Comparison of ENCODE assay signal across 10 cellular contexts in genomic region chr10:35194471-35194870, GRCh38.
A peak's percentile ranks its signal among the peaks of the same experiment; 100 is the strongest.
DNase-seq lines count a peak whose midpoint lies in the region; ATAC-seq, FAIRE-seq and TF ChIP-seq lines count a peak whose summit lies in the region.
"Had no signal": no experiment of that assay in that cellular context is flagged by ENCODE, and none has a peak within 500 bp of the region (broad histone marks: within the 10 kb centered on the region; RNA-seq: fewer than 3 reads in every experiment).

No MANE protein-coding gene starts in this region.

- H3K4me3 ChIP-seq in naive thymus-derived CD4-positive, alpha-beta T cell (ENCODE audit: low read length), result no peak overlapping the region

- H3K27me3 ChIP-seq in naive thymus-derived CD4-positive, alpha-beta T cell (ENCODE audit: control insufficient read depth in 2 of 2, insufficient read depth in 2 of 2, low read length in 2 of 2), result no peaks in the 10 kb centered on the region
- H3K27me3 ChIP-seq: tibial artery had no signal

- H3K27ac Mint-ChIP-seq in stimulated activated naive CD8-positive, alpha-beta T cell treated with anti-CD3 and anti-CD28 coated beads, Interleukin-15, Interleukin-2, amounts not matched to agents 100 ng/mL and 50 ng/mL, for 24 hours, result peak overlapping the region; percentile 95
- H3K27ac Mint-ChIP-seq in activated T-helper 2 cell treated with anti-CD3 and anti-CD28 coated beads, Interferon-gamma antibody, Interleukin-2, Interleukin-4, amounts not matched to agents 10 μg/mL and 5 μg/mL and 100 μg/mL, durations not matched to agents 14 hours and 24 hours and 36 hours, result peak overlapping the region; percentile 63
- peak overlapping the region; percentile 51 to 100 (median 98) for H3K27ac Mint-ChIP-seq in naive thymus-derived CD4-positive, alpha-beta T cell

- H3K4me1 Mint-ChIP-seq in stimulated activated naive CD8-positive, alpha-beta T cell treated with anti-CD3 and anti-CD28 coated beads, Interleukin-15, Interleukin-2, amounts not matched to agents 100 ng/mL and 50 ng/mL, for 24 hours (ENCODE audit: low read depth), result peaks cover 51% of the 10 kb centered on the region
- peaks cover 38% of the 10 kb centered on the region for H3K4me1 Mint-ChIP-seq in activated T-helper 2 cell treated with anti-CD3 and anti-CD28 coated beads, Interferon-gamma antibody, Interleukin-2, Interleukin-4, amounts not matched to agents 10 μg/mL and 5 μg/mL and 100 μg/mL, durations not matched to agents 14 hours and 24 hours and 36 hours (ENCODE audit: low read depth)
- peaks cover 0 to 47% (median 21%) of the 10 kb centered on the region in 7 donors for H3K4me1 Mint-ChIP-seq in naive thymus-derived CD4-positive, alpha-beta T cell

- H3K4me3 Mint-ChIP-seq in stimulated activated naive CD8-positive, alpha-beta T cell treated with anti-CD3 and anti-CD28 coated beads, Interleukin-15, Interleukin-2, amounts not matched to agents 100 ng/mL and 50 ng/mL, for 24 hours, result peak overlapping the region; percentile 47
- no peak overlapping the region for H3K4me3 Mint-ChIP-seq in activated T-helper 2 cell treated with anti-CD3 and anti-CD28 coated beads, Interferon-gamma antibody, Interleukin-2, Interleukin-4, amounts not matched to agents 10 μg/mL and 5 μg/mL and 100 μg/mL, durations not matched to agents 14 hours and 24 hours and 36 hours (ENCODE audit: low read depth)
- peak overlapping the region in 2 of 10 donors; percentile 33 to 87 for H3K4me3 Mint-ChIP-seq in naive thymus-derived CD4-positive, alpha-beta T cell

- no peaks in the 10 kb centered on the region for H3K9me3 Mint-ChIP-seq in stimulated activated naive CD8-positive, alpha-beta T cell treated with anti-CD3 and anti-CD28 coated beads, Interleukin-15, Interleukin-2, amounts not matched to agents 100 ng/mL and 50 ng/mL, for 24 hours
- H3K9me3 Mint-ChIP-seq in activated T-helper 2 cell treated with anti-CD3 and anti-CD28 coated beads, Interferon-gamma antibody, Interleukin-2, Interleukin-4, amounts not matched to agents 10 μg/mL and 5 μg/mL and 100 μg/mL, durations not matched to agents 14 hours and 24 hours and 36 hours, result no peaks in the 10 kb centered on the region
- H3K9me3 Mint-ChIP-seq in naive thymus-derived CD4-positive, alpha-beta T cell, result no peaks in the 10 kb centered on the region

- H3K4me1 ChIP-seq in naive thymus-derived CD4-positive, alpha-beta T cell (ENCODE audit: control insufficient read depth in 2 of 2, insufficient read depth in 2 of 2, low read length in 2 of 2), result peaks cover 5 to 7% of the 10 kb centered on the region in 2 donors

- no peak for TF ChIP-seq POLR2A in GM12892 (IDR thresholded peaks at IDR 0.05; ENCODE audit: low read depth, low read length)

- H3K27me3 Mint-ChIP-seq in stimulated activated naive CD8-positive, alpha-beta T cell treated with anti-CD3 and anti-CD28 coated beads, Interleukin-15, Interleukin-2, amounts not matched to agents 100 ng/mL and 50 ng/mL, for 24 hours, result no peaks in the 10 kb centered on the region
- H3K27me3 Mint-ChIP-seq in activated T-helper 2 cell treated with anti-CD3 and anti-CD28 coated beads, Interferon-gamma antibody, Interleukin-2, Interleukin-4, amounts not matched to agents 10 μg/mL and 5 μg/mL and 100 μg/mL, durations not matched to agents 14 hours and 24 hours and 36 hours (ENCODE audit: low read depth), result no peaks in the 10 kb centered on the region
- no peaks in the 10 kb centered on the region for H3K27me3 Mint-ChIP-seq in naive thymus-derived CD4-positive, alpha-beta T cell

- peaks cover 21% of the 10 kb centered on the region for H3K36me3 Mint-ChIP-seq in stimulated activated naive CD8-positive, alpha-beta T cell treated with anti-CD3 and anti-CD28 coated beads, Interleukin-15, Interleukin-2, amounts not matched to agents 100 ng/mL and 50 ng/mL, for 24 hours (ENCODE audit: low read depth)
- H3K36me3 Mint-ChIP-seq in activated T-helper 2 cell treated with anti-CD3 and anti-CD28 coated beads, Interferon-gamma antibody, Interleukin-2, Interleukin-4, amounts not matched to agents 10 μg/mL and 5 μg/mL and 100 μg/mL, durations not matched to agents 14 hours and 24 hours and 36 hours (ENCODE audit: low read depth), result peaks cover 28% of the 10 kb centered on the region
- H3K36me3 Mint-ChIP-seq in naive thymus-derived CD4-positive, alpha-beta T cell, result peaks cover 0 to 14% (median 0%) of the 10 kb centered on the region in 5 donors

- no peaks in the 10 kb centered on the region for H3K9me3 ChIP-seq in naive thymus-derived CD4-positive, alpha-beta T cell (ENCODE audit: control insufficient read depth in 2 of 3, low read length in 3 of 3)
- H3K9me3 ChIP-seq: tibial artery had no signal

- H3K36me3 ChIP-seq in naive thymus-derived CD4-positive, alpha-beta T cell (ENCODE audit: control insufficient read depth in 2 of 3, insufficient read depth in 3 of 3, low read length in 3 of 3), result no peaks in the 10 kb centered on the region
- H3K36me3 ChIP-seq: tibial artery had no signal

- H3K27ac ChIP-seq in naive thymus-derived CD4-positive, alpha-beta T cell (ENCODE audit: low read depth, low read length), result peak overlapping the region; percentile 98

- DNase-seq in stimulated activated naive CD8-positive, alpha-beta T cell treated with anti-CD3 and anti-CD28 coated beads, Interleukin-15, Interleukin-2, amounts not matched to agents 100 U/mL and 50 U/mL, for 24 hours, result no peak
- no peak for DNase-seq in activated T-helper 2 cell treated with anti-CD3 and anti-CD28 coated beads, Interferon-gamma antibody, Interleukin-2, Interleukin-4, amounts not matched to agents 10 μg/mL and 5 μg/mL and 100 μg/mL, durations not matched to agents 14 hours and 24 hours and 36 hours (ENCODE audit: low spot score)
- DNase-seq in naive thymus-derived CD4-positive, alpha-beta T cell, result no peak
- DNase-seq in GM12892 (ENCODE audit: insufficient read length) (no peak), NCI-H526 treated with DMSO at 0.1 percent for 48 hours (lab: John Stamatoyannopoulos, UW) (no peak), CD1c-positive myeloid dendritic cell (ENCODE audit: extremely low spot score) (no peak)
- DNase-seq: NCI-H2107, tibial artery had no signal

- no peak for ATAC-seq in stimulated activated naive CD8-positive, alpha-beta T cell treated with anti-CD3 and anti-CD28 coated beads, Interleukin-15, Interleukin-2, amounts not matched to agents 100 U/mL and 50 U/mL, for 24 hours
- no peak for ATAC-seq in naive thymus-derived CD4-positive, alpha-beta T cell
- no peak for ATAC-seq in HG03432 (IDR thresholded peaks at IDR 0.05; ENCODE audit: unreplicated experiment)

- no peak for FAIRE-seq in GM12892 (lab: Jason Lieb, UNC)

- CTCF ChIA-PET in naive thymus-derived CD4-positive, alpha-beta T cell (lab: Charles Lee), result interaction anchor here (0.6 to 2.4 kb wide), 6 partner anchors 23 to 117 kb away, joined by 3 to 62 read pairs (median 8); partner anchors contain the start of gene CREM

- POLR2A ChIA-PET in naive thymus-derived CD4-positive, alpha-beta T cell (lab: Charles Lee), result interaction anchor here (1.7 to 4.0 kb wide), 4 partner anchors 22 to 67 kb away, joined by 8 to 80 read pairs (median 17); partner anchors contain the start of gene CREM

- intact Hi-C loops in activated T-helper 2 cell treated with anti-CD3 and anti-CD28 coated beads, Interferon-gamma antibody, Interleukin-2, Interleukin-4, amounts not matched to agents 10 μg/mL and 5 μg/mL and 100 μg/mL, durations not matched to agents 14 hours and 24 hours and 36 hours (cut with micrococcal nuclease), result no loop called here
- intact Hi-C loops in naive thymus-derived CD4-positive, alpha-beta T cell (cut with micrococcal nuclease), result loop anchor here in 1 of 2 donors (2.0 kb wide), 2 partner anchors 46 to 200 kb away; no protein-coding TSS in a partner anchor
